In genomic region chr3:50568947-50569749, GRCh38 we compare ENCODE assay signal across 1 cellular context.
TF ChIP-seq lines count a peak whose summit lies in the region.

Gene HEMK1, plus strand, starts transcription at chr3:50569522. Its CDS starts 1,583 bp downstream, at chr3:50571105.

TF ChIP-seq in HepG2, 621 proteins besides CTCF, POLR2A, EP300 and RAD21 (continued from another document and continues in another):
- TF ChIP-seq ZBTB25 (CRISPR knock-in tag; IDR thresholded peaks at IDR 0.05) = peak; percentile 86; the same call in 1 of the 2 replicates
- TF ChIP-seq PRMT3 (CRISPR knock-in tag; IDR thresholded peaks at IDR 0.05; ENCODE audit: borderline replicate concordance, low read depth) = no peak
- TF ChIP-seq ZNF12 (CRISPR knock-in tag; IDR thresholded peaks at IDR 0.05) = no peak
- TF ChIP-seq HIC2 (CRISPR knock-in tag; IDR thresholded peaks at IDR 0.05; ENCODE audit: low read depth) = no peak
- TF ChIP-seq ZNF468 (CRISPR knock-in tag; IDR thresholded peaks at IDR 0.05) = no peak
- no peak for TF ChIP-seq MTA3 (CRISPR knock-in tag; IDR thresholded peaks at IDR 0.05)
- TF ChIP-seq HNRNPUL1 (IDR thresholded peaks at IDR 0.05; ENCODE audit: low read depth, low read length) = no peak
- peak; percentile 73; the same call in 1 of the 2 replicates for TF ChIP-seq HES4 (CRISPR knock-in tag; IDR thresholded peaks at IDR 0.05; ENCODE audit: borderline replicate concordance)
- TF ChIP-seq HDAC2 (CRISPR knock-in tag; IDR thresholded peaks at IDR 0.05) = peak; percentile 52
- TF ChIP-seq ZNF746 (CRISPR knock-in tag; IDR thresholded peaks at IDR 0.05) = no peak; the same call in 1 of the 2 replicates
- TF ChIP-seq ZNF30 (CRISPR knock-in tag; IDR thresholded peaks at IDR 0.05) = no peak
- TF ChIP-seq ZC3H4 (CRISPR knock-in tag; IDR thresholded peaks at IDR 0.05; ENCODE audit: borderline replicate concordance) = no peak
- no peak for TF ChIP-seq HMGA1 (CRISPR knock-in tag; conservative IDR thresholded peaks at IDR 0.05)
- TF ChIP-seq NR0B2 (CRISPR knock-in tag; IDR thresholded peaks at IDR 0.05) = peak; percentile 65; the same call in 1 of the 2 replicates
- peak; percentile 63 to 78; a peak in 3 of 4 replicates for TF ChIP-seq HMGXB4 (CRISPR knock-in tag; IDR thresholded peaks at IDR 0.05; ENCODE audit: borderline replicate concordance in 1 of 2, low read depth in 1 of 2)
- TF ChIP-seq ZNF251 (CRISPR knock-in tag; IDR thresholded peaks at IDR 0.05) = no peak
- TF ChIP-seq SMAD3 (CRISPR knock-in tag; IDR thresholded peaks at IDR 0.05) = peak; percentile 80; the same call in 1 of the 2 replicates
- TF ChIP-seq CCDC6 (CRISPR knock-in tag; IDR thresholded peaks at IDR 0.05) = peak; percentile 81; the same call in 1 of the 2 replicates
- TF ChIP-seq CREB3 (CRISPR knock-in tag; IDR thresholded peaks at IDR 0.05) = no peak
- TF ChIP-seq NFIC (IDR thresholded peaks at IDR 0.05; ENCODE audit: low read length) = no peak
- no peak for TF ChIP-seq CENPT (CRISPR knock-in tag; IDR thresholded peaks at IDR 0.05; ENCODE audit: low read depth)
- TF ChIP-seq IKZF1 (IDR thresholded peaks at IDR 0.05) = no peak
- TF ChIP-seq REPIN1 (CRISPR knock-in tag; IDR thresholded peaks at IDR 0.05; ENCODE audit: borderline replicate concordance, low read depth) = peak; percentile 74; the same call in 1 of the 2 replicates
- no peak for TF ChIP-seq DZIP1 (CRISPR knock-in tag; IDR thresholded peaks at IDR 0.05)
- no peak; the same call in 1 of the 2 replicates for TF ChIP-seq ZNF558 (CRISPR knock-in tag; IDR thresholded peaks at IDR 0.05; ENCODE audit: borderline replicate concordance)
- TF ChIP-seq IKZF4 (CRISPR knock-in tag; IDR thresholded peaks at IDR 0.05; ENCODE audit: borderline replicate concordance, low read depth, not compliant biosample characterization) = no peak
- peak; percentile 65; the same call in 1 of the 2 replicates for TF ChIP-seq MED1 (CRISPR knock-in tag; IDR thresholded peaks at IDR 0.05)
- no peak for TF ChIP-seq ZNF136 (CRISPR knock-in tag; IDR thresholded peaks at IDR 0.05; ENCODE audit: low read depth)
- peak; percentile 63 for TF ChIP-seq RBM39 (IDR thresholded peaks at IDR 0.05; ENCODE audit: low read depth, low read length, poor library complexity, severe bottlenecking)
- peak; percentile 60; the same call in 1 of the 2 replicates for TF ChIP-seq ZNF709 (CRISPR knock-in tag; IDR thresholded peaks at IDR 0.05)
- TF ChIP-seq ZNF292 (CRISPR knock-in tag; IDR thresholded peaks at IDR 0.05; ENCODE audit: borderline replicate concordance, low read depth) = no peak
- TF ChIP-seq NR2F6 (IDR thresholded peaks at IDR 0.05) = no peak; the same call in 1 of the 2 replicates
- TF ChIP-seq NR2F6 (CRISPR knock-in tag; IDR thresholded peaks at IDR 0.05) = peak; percentile 57
- TF ChIP-seq ZFP37 (CRISPR knock-in tag; IDR thresholded peaks at IDR 0.05; ENCODE audit: borderline replicate concordance) = no peak
- TF ChIP-seq RORA (CRISPR knock-in tag; IDR thresholded peaks at IDR 0.05) = no peak
- TF ChIP-seq ELF1 (CRISPR knock-in tag; IDR thresholded peaks at IDR 0.05) = peak; percentile 94
- no peak for TF ChIP-seq ZBTB14 (CRISPR knock-in tag; IDR thresholded peaks at IDR 0.05)
- no peak for TF ChIP-seq CHD4 (IDR thresholded peaks at IDR 0.05; ENCODE audit: borderline replicate concordance, low read length)
- 0 out of 2 replicates have a peak, but pooled peaks have one; percentile 70 for TF ChIP-seq ZNF761 (CRISPR knock-in tag; conservative IDR thresholded peaks at IDR 0.05)
- TF ChIP-seq NFE2 (CRISPR knock-in tag; IDR thresholded peaks at IDR 0.05) = no peak
- peak; percentile 78; the same call in 1 of the 2 replicates for TF ChIP-seq SALL1 (CRISPR knock-in tag; IDR thresholded peaks at IDR 0.05)
- no peak for TF ChIP-seq CERS6 (CRISPR knock-in tag; IDR thresholded peaks at IDR 0.05)
- peak; percentile 74 for TF ChIP-seq MYPOP (CRISPR knock-in tag; IDR thresholded peaks at IDR 0.05)
- peak; percentile 98 for TF ChIP-seq GATAD1 (CRISPR knock-in tag; IDR thresholded peaks at IDR 0.05)
- no peak for TF ChIP-seq ZNF253 (CRISPR knock-in tag; IDR thresholded peaks at IDR 0.05; ENCODE audit: borderline replicate concordance)
